ENCODE assay signal across 19 cellular contexts in genomic region chr15:52080031-52080430, GRCh38. TPM values are rescaled to one million over a fixed set of nuclear protein-coding genes. Genes with fewer than 3 reads are reported as not detected.
DNase-seq lines count a peak whose midpoint lies in the region; ATAC-seq, FAIRE-seq and TF ChIP-seq lines count a peak whose summit lies in the region.
"Had no signal": no experiment of that assay in that cellular context is flagged by ENCODE, and none has a peak within 500 bp of the region (broad histone marks: within the 10 kb centered on the region; RNA-seq: fewer than 3 reads in every experiment).

No MANE protein-coding gene starts in this region.

- ATAC-seq in left lung (peak; percentile 69), GM19023 (IDR thresholded peaks at IDR 0.05; ENCODE audit: unreplicated experiment) (no peak)
- ATAC-seq: left lobe of liver, mucosa of descending colon, SK-N-SH treated with all-trans-retinoic acid at 6 μM for 48 hours had no signal

- H3K27me3 ChIP-seq in brain microvascular endothelial cell (replicated peaks) (no peaks in the 10 kb centered on the region), left lung (no peaks in the 10 kb centered on the region), esophagus squamous epithelium (no peaks in the 10 kb centered on the region)

- H3K4me3 ChIP-seq in brain microvascular endothelial cell (ENCODE audit: low read depth, low read length), result no peak overlapping the region
- no peak overlapping the region for H3K4me3 ChIP-seq in left lung
- no peak overlapping the region for H3K4me3 ChIP-seq in esophagus squamous epithelium
- H3K4me3 ChIP-seq: mucosa of descending colon had no signal

- H3K36me3 ChIP-seq in brain microvascular endothelial cell (replicated peaks) (no peaks in the 10 kb centered on the region), left lung (no peaks in the 10 kb centered on the region), esophagus squamous epithelium (no peaks in the 10 kb centered on the region)

- peak; percentile 86 for DNase-seq in HPDE6-E6E7 (ENCODE audit: extremely low spot score)
- DNase-seq in NCI-H2107 treated with DMSO at 0.1 percent for 48 hours (lab: John Stamatoyannopoulos, UW; ENCODE audit: unreplicated experiment), result peak; percentile 65
- DNase-seq in brain microvascular endothelial cell, result peak; percentile 25
- DNase-seq in left lung, result no peak
- no peak for DNase-seq in esophagus squamous epithelium (lab: John Stamatoyannopoulos, UW)
- no peak for DNase-seq in GM12892 (ENCODE audit: insufficient read length)
- DNase-seq: activated CD4-positive, alpha-beta T cell treated with anti-CD3 and anti-CD28 coated beads for 1 hour; activated effector memory CD4-positive, alpha-beta T cell treated with Interleukin-2 at 50 U/mL for 16 hours; endodermal cell; HFFc6; Kasumi-1; mucosa of descending colon; NCI-H146; stimulated activated CD4-positive, alpha-beta T cell treated with anti-CD3 and anti-CD28 coated beads, Interleukin-12 subunit alpha, Interleukin-12 subunit beta, amount 100 ng/mL, for 4 hours; T1000 had no signal

- in situ Hi-C loops in brain microvascular endothelial cell (cut with HindIII; ENCODE audit: low pct_ligation_motif_present, low sequenced_read_pairs), result no loop called here

- FAIRE-seq in GM12892 (lab: Jason Lieb, UNC), result no peak
- FAIRE-seq: D721Med had no signal

- intact Hi-C loops in left lung (cut with DNase I), result no loop called here
- intact Hi-C loops in esophagus squamous epithelium (cut with DNase I), result loop anchor here (10.0 kb wide), 1 partner anchor 95 kb away; no protein-coding TSS in a partner anchor

- H3K9me3 ChIP-seq in left lung, result no peaks in the 10 kb centered on the region
- H3K9me3 ChIP-seq in esophagus squamous epithelium, result no peaks in the 10 kb centered on the region
- H3K9me3 ChIP-seq: mucosa of descending colon had no signal

- no peaks in the 10 kb centered on the region for H3K4me1 ChIP-seq in left lung
- H3K4me1 ChIP-seq in esophagus squamous epithelium, result peaks cover 12 to 46% (median 23%) of the 10 kb centered on the region in 3 donors

- 68 to 70% methylated on average over 5 of the region's 5 CpGs for WGBS in esophagus squamous epithelium, 2 donors

- TF ChIP-seq CTCF in brain microvascular endothelial cell (IDR thresholded peaks at IDR 0.05; ENCODE audit: low read depth, low read length, missing control alignments) (no peak), left lung (IDR thresholded peaks at IDR 0.05) (no peak), esophagus squamous epithelium (IDR thresholded peaks at IDR 0.05) (no peak)

- TF ChIP-seq POLR2A in esophagus squamous epithelium (IDR thresholded peaks at IDR 0.05) (no peak), GM12892 (IDR thresholded peaks at IDR 0.05; ENCODE audit: low read depth, low read length) (no peak)

- H3K27ac ChIP-seq in brain microvascular endothelial cell (no peak overlapping the region), left lung (no peak overlapping the region), esophagus squamous epithelium (no peak overlapping the region)

RNA-seq across cellular contexts. Expression of gene BCL2L10, which starts 32.5 kb away (rescaled TPM):
- total RNA-seq in left lung, result under 1 TPM in 1 of 2 donors, not detected in 1; 0.20 TPM
- 10 to 100 TPM in 1 of 4 donors, 1 to 10 TPM in 3; 4.5 to 14.4 (median 5.9) TPM for total RNA-seq in esophagus squamous epithelium
- 3.7 TPM for polyA plus RNA-seq in GM12892 (2012; ENCODE audit: missing spikeins)

Comparison
In these comparisons a context has a peak if more than half of its experiments do, and no peak if none do; other contexts are left out.
1. DNase-seq: peak in HPDE6-E6E7 (single experiment), NCI-H2107 treated with DMSO at 0.1 percent for 48 hours (single experiment) and brain microvascular endothelial cell (single experiment); none in left lung (0 of 2), esophagus squamous epithelium (single experiment) and GM12892 (single experiment).
2. RNA of gene BCL2L10, which starts 32.5 kb away (total RNA-seq): 4.5 to 14.4 TPM in esophagus squamous epithelium; 0.20 TPM in left lung; every median in the first group is over 4 times any median in the second.